8 cellular contexts compared by ENCODE assay signal in genomic region chr19:1864480-1865171, GRCh38. TPM values are rescaled to one million over a fixed set of nuclear protein-coding genes. Genes with fewer than 3 reads are reported as not detected.
A peak's percentile ranks its signal among the peaks of the same experiment; 100 is the strongest.
DNase-seq lines count a peak whose midpoint lies in the region; ATAC-seq and TF ChIP-seq lines count a peak whose summit lies in the region.

No MANE protein-coding gene starts in this region.

- no peaks in the 10 kb centered on the region for H3K9me3 Mint-ChIP-seq in activated naive CD8-positive, alpha-beta T cell (ENCODE audit: low read depth)
- no peaks in the 10 kb centered on the region for H3K9me3 Mint-ChIP-seq in osteocyte (ENCODE audit: unreplicated experiment)

- no peaks in the 10 kb centered on the region for H3K9me2 ChIP-seq in PC-3 (replicated peaks; ENCODE audit: low read length)

- ATAC-seq in HG03025 (IDR thresholded peaks at IDR 0.05; ENCODE audit: low FRiP score, unreplicated experiment) (peak; percentile 25), PC-3 (peak; percentile 54), Right ventricle myocardium inferior (peak; percentile 72), GM21390 (IDR thresholded peaks at IDR 0.05; ENCODE audit: unreplicated experiment) (no peak)

- BruUV-seq in PC-3 (replicated peaks; lab: Mats Ljungman, UMichigan): TSS peak; percentile 73

- no peaks in the 10 kb centered on the region for H3K36me3 ChIP-seq in PC-3 (ENCODE audit: low read depth, low read length)

- no peaks in the 10 kb centered on the region for H3K9me3 ChIP-seq in PC-3 (ENCODE audit: low read length)

- H3K4me1 Mint-ChIP-seq in activated naive CD8-positive, alpha-beta T cell (ENCODE audit: low read depth): peaks cover 16% of the 10 kb centered on the region
- peaks cover 28% of the 10 kb centered on the region for H3K4me1 Mint-ChIP-seq in osteocyte (ENCODE audit: unreplicated experiment)

- TF ChIP-seq CTCF in PC-3 (conservative IDR thresholded peaks at IDR 0.05; ENCODE audit: low read depth, low read length): peak; percentile 57
- peak; percentile 83 for TF ChIP-seq CTCF in osteocyte (IDR thresholded peaks at IDR 0.05)

- H3K4me1 ChIP-seq in PC-3 (ENCODE audit: insufficient read depth, low read length): peaks cover 10% of the 10 kb centered on the region; the same call in 1 of the 2 replicates

- intact Hi-C loops in PC-3 (cut with micrococcal nuclease) (no loop called here), Right ventricle myocardium inferior (cut with DNase I) (loop anchor here (2.0 kb wide), 1 partner anchor 64 kb away; no protein-coding TSS in a partner anchor)

- no peaks in the 10 kb centered on the region for H3K36me3 Mint-ChIP-seq in activated naive CD8-positive, alpha-beta T cell
- no peaks in the 10 kb centered on the region for H3K36me3 Mint-ChIP-seq in osteocyte (ENCODE audit: unreplicated experiment)

- peak overlapping the region; percentile 97 for H3K9ac ChIP-seq in PC-3 (ENCODE audit: low read length)

- CTCF ChIA-PET in PC-3 (lab: Charles Lee): interaction anchor here (0.6 to 1.1 kb wide), 3 partner anchors 10 to 65 kb away, joined by 3 to 5 read pairs (median 3); no protein-coding TSS in a partner anchor

- peak overlapping the region; percentile 75 for H3K4me3 ChIP-seq in PC-3 (ENCODE audit: low read length)

- peak overlapping the region; percentile 80 for H3K27ac ChIP-seq in PC-3 (ENCODE audit: low read length)

- peak; percentile 62 for DNase-seq in NCI-H748 (lab: John Stamatoyannopoulos, UW; ENCODE audit: unreplicated experiment)
- no peak for DNase-seq in NCI-H748 treated with DMSO at 0.1 percent for 48 hours (lab: John Stamatoyannopoulos, UW)
- peak; percentile 44 for DNase-seq in PC-3
- peak; percentile 91 for DNase-seq in Right ventricle myocardium inferior (ENCODE audit: missing footprints)
- no peak for DNase-seq in osteocyte (ENCODE audit: extremely low spot score, unreplicated experiment)

- H2AFZ ChIP-seq in PC-3 (ENCODE audit: low read length): peak overlapping the region; percentile 76

- H3K27me3 ChIP-seq in PC-3 (ENCODE audit: low read length): no peaks in the 10 kb centered on the region

- no peaks in the 10 kb centered on the region for H3F3A ChIP-seq in PC-3 (ENCODE audit: low read length, unreplicated experiment)

- H3K4me2 ChIP-seq in PC-3 (ENCODE audit: low read length): peak overlapping the region; percentile 95

- H3K27me3 Mint-ChIP-seq in activated naive CD8-positive, alpha-beta T cell: no peaks in the 10 kb centered on the region
- no peaks in the 10 kb centered on the region for H3K27me3 Mint-ChIP-seq in osteocyte (ENCODE audit: unreplicated experiment)

- POLR2A ChIA-PET in PC-3 (lab: Charles Lee; ENCODE audit: unreplicated experiment): interaction anchor here (0.5 kb wide), 1 partner anchor 552 kb away, joined by 6 read pairs; no protein-coding TSS in a partner anchor

- H3K79me2 ChIP-seq in PC-3 (ENCODE audit: low read length): peaks cover 30% of the 10 kb centered on the region

- H3K4me3 Mint-ChIP-seq in activated naive CD8-positive, alpha-beta T cell: peak overlapping the region; percentile 78
- H3K4me3 Mint-ChIP-seq in osteocyte (ENCODE audit: unreplicated experiment): peak overlapping the region; percentile 72

- H3K27ac Mint-ChIP-seq in activated naive CD8-positive, alpha-beta T cell: peak overlapping the region; percentile 85
- peak overlapping the region; percentile 27 for H3K27ac Mint-ChIP-seq in osteocyte (ENCODE audit: unreplicated experiment)

- peaks cover 26% of the 10 kb centered on the region for H4K20me1 ChIP-seq in PC-3 (ENCODE audit: low read length)

RNA-seq across cellular contexts. Expression of gene KLF16, which starts 1.2 kb away (rescaled TPM):
- 15.1 and 20.9 TPM in 2 replicates for total RNA-seq in PC-3 (2014; rRNA removed)
- 11.0 TPM for total RNA-seq in Right ventricle myocardium inferior
- total RNA-seq in osteocyte: 25.1 and 26.3 TPM in 2 replicates

RNA-seq across cellular contexts. Expression of gene REXO1, which starts 16.3 kb away (rescaled TPM):
- 21.4 and 24.3 TPM in 2 replicates for total RNA-seq in PC-3 (2014; rRNA removed)
- 17.8 TPM for total RNA-seq in Right ventricle myocardium inferior
- total RNA-seq in osteocyte: 29.8 and 39.3 TPM in 2 replicates

RNA-seq across cellular contexts. Expression of gene ABHD17A, which starts 20.7 kb away (rescaled TPM):
- total RNA-seq in PC-3 (2014; rRNA removed) (101 and 102 TPM in 2 replicates), Right ventricle myocardium inferior (61.5 TPM), osteocyte (63.4 and 64.0 TPM in 2 replicates)

RNA-seq across cellular contexts. Expression of gene ADAT3, which starts 40.6 kb away (rescaled TPM):
- 8.4 and 10.3 TPM in 2 replicates for total RNA-seq in PC-3 (2014; rRNA removed)
- 1.6 TPM for total RNA-seq in Right ventricle myocardium inferior
- total RNA-seq in osteocyte: 6.8 and 7.4 TPM in 2 replicates

RNA-seq across cellular contexts. Expression of gene SCAMP4, which starts 40.6 kb away (rescaled TPM):
- total RNA-seq in PC-3 (2014; rRNA removed) (61.5 and 73.7 TPM in 2 replicates), Right ventricle myocardium inferior (17.9 TPM), osteocyte (75.8 and 79.4 TPM in 2 replicates)

Comparison
In these comparisons a context has a peak if more than half of its experiments do, and no peak if none do; other contexts are left out.
1. DNase-seq: peak in NCI-H748 (single experiment), PC-3 (single experiment) and Right ventricle myocardium inferior (single experiment); none in NCI-H748 treated with DMSO at 0.1 percent for 48 hours (single experiment) and osteocyte (single experiment).